8 cellular contexts compared by ENCODE assay signal in the genomic region with DNA sequence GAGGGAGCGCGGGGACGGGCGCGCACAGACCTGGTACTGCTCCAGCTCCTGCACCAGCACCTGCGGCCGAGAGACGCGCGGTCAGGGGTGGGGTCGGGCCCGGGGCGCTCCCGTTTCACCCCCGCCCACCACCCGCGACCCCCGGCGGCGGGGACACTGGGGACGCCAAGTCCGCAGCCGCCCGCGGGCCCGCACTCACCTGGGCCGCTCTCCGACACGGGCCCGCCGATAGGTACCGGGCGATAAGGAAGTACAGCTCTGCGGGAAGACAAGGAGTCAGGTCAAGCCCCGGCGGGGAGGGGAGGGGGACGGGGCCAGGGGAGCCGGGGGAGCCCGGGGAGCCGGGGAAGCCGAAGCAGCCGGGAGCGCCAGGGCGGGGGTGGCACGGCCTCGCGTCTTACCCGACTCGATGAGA. TPM values are rescaled to one million over a fixed set of nuclear protein-coding genes. Genes with fewer than 3 reads are reported as not detected.
DNase-seq lines count a peak whose midpoint lies in the region; ATAC-seq and TF ChIP-seq lines count a peak whose summit lies in the region.

No MANE protein-coding gene starts in this region.

- peak; percentile 10 for ATAC-seq in GM19455 (IDR thresholded peaks at IDR 0.05; ENCODE audit: unreplicated experiment)
- peak in 4 of 8 donors; percentile 3 to 24 (median 8) for ATAC-seq in heart right ventricle

- peaks cover 0 to 2% (median 0%) of the 10 kb centered on the region in 8 donors for H3K9me3 Mint-ChIP-seq in CD4-positive, alpha-beta memory T cell
- no peaks in the 10 kb centered on the region for H3K9me3 Mint-ChIP-seq in IgD-negative memory B cell
- H3K9me3 Mint-ChIP-seq in activated T-helper 2 cell treated with anti-CD3 and anti-CD28 coated beads, Interferon-gamma antibody, Interleukin-2, Interleukin-4, amounts not matched to agents 10 μg/mL and 5 μg/mL and 100 μg/mL, durations not matched to agents 14 hours and 24 hours and 36 hours: no peaks in the 10 kb centered on the region

- peaks cover 6 to 38% of the 10 kb centered on the region in 2 donors for H3K36me3 Mint-ChIP-seq in CD4-positive, alpha-beta memory T cell
- peaks cover 5% of the 10 kb centered on the region for H3K36me3 Mint-ChIP-seq in IgD-negative memory B cell
- peaks cover 26% of the 10 kb centered on the region for H3K36me3 Mint-ChIP-seq in activated T-helper 2 cell treated with anti-CD3 and anti-CD28 coated beads, Interferon-gamma antibody, Interleukin-2, Interleukin-4, amounts not matched to agents 10 μg/mL and 5 μg/mL and 100 μg/mL, durations not matched to agents 14 hours and 24 hours and 36 hours (ENCODE audit: low read depth)

- peaks cover 0 to 2% of the 10 kb centered on the region in 2 donors for H3K27me3 Mint-ChIP-seq in CD4-positive, alpha-beta memory T cell
- no peaks in the 10 kb centered on the region for H3K27me3 Mint-ChIP-seq in IgD-negative memory B cell
- no peaks in the 10 kb centered on the region for H3K27me3 Mint-ChIP-seq in activated T-helper 2 cell treated with anti-CD3 and anti-CD28 coated beads, Interferon-gamma antibody, Interleukin-2, Interleukin-4, amounts not matched to agents 10 μg/mL and 5 μg/mL and 100 μg/mL, durations not matched to agents 14 hours and 24 hours and 36 hours (ENCODE audit: low read depth)

- peak overlapping the region; percentile 74 for H3K27ac ChIP-seq in CD4-positive, alpha-beta memory T cell (ENCODE audit: low read depth, low read length)
- H3K27ac ChIP-seq in heart right ventricle: peak overlapping the region; percentile 94 to 100 (median 99)

- TF ChIP-seq CTCF in heart right ventricle (IDR thresholded peaks at IDR 0.05): no peak

- DNase-seq in CD4-positive, alpha-beta memory T cell: peak in 1 of 5 donors; percentile 56
- DNase-seq in activated T-helper 2 cell treated with anti-CD3 and anti-CD28 coated beads, Interferon-gamma antibody, Interleukin-2, Interleukin-4, amounts not matched to agents 10 μg/mL and 5 μg/mL and 100 μg/mL, durations not matched to agents 14 hours and 24 hours and 36 hours (ENCODE audit: low spot score): no peak
- DNase-seq in heart right ventricle: peak in 1 of 2 donors; percentile 19
- peak; percentile 59 for DNase-seq in retina
- no peak for DNase-seq in SW480 (ENCODE audit: low spot score)
- no peak for DNase-seq in OCI-M2 (lab: John Stamatoyannopoulos, UW; ENCODE audit: unreplicated experiment)

- H3K27ac Mint-ChIP-seq in CD4-positive, alpha-beta memory T cell: peak overlapping the region in 5 of 7 donors; percentile 46 to 99 (median 95)
- peak overlapping the region; percentile 96 to 99 (median 98) for H3K27ac Mint-ChIP-seq in IgD-negative memory B cell
- peak overlapping the region; percentile 83 for H3K27ac Mint-ChIP-seq in activated T-helper 2 cell treated with anti-CD3 and anti-CD28 coated beads, Interferon-gamma antibody, Interleukin-2, Interleukin-4, amounts not matched to agents 10 μg/mL and 5 μg/mL and 100 μg/mL, durations not matched to agents 14 hours and 24 hours and 36 hours

- peak overlapping the region in 7 of 8 donors; percentile 85 to 93 (median 92) for H3K4me3 Mint-ChIP-seq in CD4-positive, alpha-beta memory T cell
- H3K4me3 Mint-ChIP-seq in IgD-negative memory B cell: peak overlapping the region; percentile 88 to 97 (median 94)
- H3K4me3 Mint-ChIP-seq in activated T-helper 2 cell treated with anti-CD3 and anti-CD28 coated beads, Interferon-gamma antibody, Interleukin-2, Interleukin-4, amounts not matched to agents 10 μg/mL and 5 μg/mL and 100 μg/mL, durations not matched to agents 14 hours and 24 hours and 36 hours (ENCODE audit: low read depth): peak overlapping the region; percentile 70

- 1% methylated on average over 36 to 49 of the region's 49 CpGs for WGBS in heart right ventricle, 2 donors

- POLR2A ChIA-PET in CD4-positive, alpha-beta memory T cell (lab: Charles Lee; ENCODE audit: partially characterized antibody): interaction anchor here (0.8 to 8.6 kb wide), 13 partner anchors 8 to 136 kb away, joined by 3 to 197 read pairs (median 7); partner anchors contain the start of genes HMGN1 and PSMG1

- peaks cover 36% of the 10 kb centered on the region for H3K4me1 ChIP-seq in CD4-positive, alpha-beta memory T cell (ENCODE audit: insufficient read depth, low read length)
- peaks cover 4 to 39% (median 18%) of the 10 kb centered on the region in 9 donors for H3K4me1 ChIP-seq in heart right ventricle

- no peaks in the 10 kb centered on the region for H3K27me3 ChIP-seq in CD4-positive, alpha-beta memory T cell (ENCODE audit: insufficient read depth, low read length)
- no peaks in the 10 kb centered on the region for H3K27me3 ChIP-seq in heart right ventricle

- H3K9me3 ChIP-seq in CD4-positive, alpha-beta memory T cell (ENCODE audit: control insufficient read depth in 1 of 2, low read length in 2 of 2): no peaks in the 10 kb centered on the region
- no peaks in the 10 kb centered on the region for H3K9me3 ChIP-seq in heart right ventricle

- H3K4me1 Mint-ChIP-seq in CD4-positive, alpha-beta memory T cell: peaks cover 34 to 57% (median 44%) of the 10 kb centered on the region in 4 donors
- H3K4me1 Mint-ChIP-seq in IgD-negative memory B cell: peaks cover 43 to 50% (median 48%) of the 10 kb centered on the region in 3 donors
- peaks cover 31% of the 10 kb centered on the region for H3K4me1 Mint-ChIP-seq in activated T-helper 2 cell treated with anti-CD3 and anti-CD28 coated beads, Interferon-gamma antibody, Interleukin-2, Interleukin-4, amounts not matched to agents 10 μg/mL and 5 μg/mL and 100 μg/mL, durations not matched to agents 14 hours and 24 hours and 36 hours (ENCODE audit: low read depth)

- H3K4me3 ChIP-seq in CD4-positive, alpha-beta memory T cell (ENCODE audit: low read length in 2 of 2): peak overlapping the region in 1 of 2 donors; percentile 85
- peak overlapping the region; percentile 64 to 97 (median 82) for H3K4me3 ChIP-seq in heart right ventricle

- no peaks in the 10 kb centered on the region for H3K36me3 ChIP-seq in CD4-positive, alpha-beta memory T cell (ENCODE audit: insufficient read depth, low read length)
- H3K36me3 ChIP-seq in heart right ventricle: peaks cover 0 to 35% (median 7%) of the 10 kb centered on the region in 9 donors

- intact Hi-C loops in CD4-positive, alpha-beta memory T cell (cut with micrococcal nuclease): loop anchor here (1.0 to 10.0 kb wide), 3 partner anchors 36 to 1948 kb away; partner anchors contain the start of genes DYRK1A and HMGN1
- intact Hi-C loops in activated T-helper 2 cell treated with anti-CD3 and anti-CD28 coated beads, Interferon-gamma antibody, Interleukin-2, Interleukin-4, amounts not matched to agents 10 μg/mL and 5 μg/mL and 100 μg/mL, durations not matched to agents 14 hours and 24 hours and 36 hours (cut with micrococcal nuclease): loop anchor here (2.0 to 10.0 kb wide), 2 partner anchors 68 to 508 kb away; partner anchors contain the start of gene ETS2
- intact Hi-C loops in heart right ventricle (cut with DNase I): loop anchor here (1.0 to 10.0 kb wide), 10 partner anchors 31 to 132 kb away; partner anchors contain the start of genes HMGN1 (in 5 of the 10) and LCA5L (in 2 of the 10)

- CTCF ChIA-PET in CD4-positive, alpha-beta memory T cell (lab: Charles Lee; ENCODE audit: partially characterized antibody): interaction anchor here (1.0 to 3.0 kb wide), 5 partner anchors 13 to 129 kb away, joined by 3 to 10 read pairs (median 7); partner anchors contain the start of genes HMGN1 and PSMG1

RNA-seq across cellular contexts. Expression of gene BRWD1, which starts 0.4 kb away (rescaled TPM):
- 10 to 100 TPM; 92.9 to 99.0 TPM for total RNA-seq in CD4-positive, alpha-beta memory T cell
- 10 to 100 TPM; 32.7 to 39.2 TPM for polyA plus RNA-seq in CD4-positive, alpha-beta memory T cell
- polyA plus RNA-seq in IgD-negative memory B cell: 38.9 TPM
- 34.8 and 36.0 TPM in 2 replicates for total RNA-seq in activated T-helper 2 cell treated with anti-CD3 and anti-CD28 coated beads, Interferon-gamma antibody, Interleukin-2, Interleukin-4, amounts not matched to agents 10 μg/mL and 5 μg/mL and 100 μg/mL, durations not matched to agents 14 hours and 24 hours and 36 hours
- total RNA-seq in heart right ventricle: 10 to 100 TPM; 30.2 to 38.8 (median 34.6) TPM
- polyA plus RNA-seq in heart right ventricle: 10 to 100 TPM in 1 of 2 donors, 1 to 10 TPM in 1; 8.5 to 12.7 TPM

RNA-seq across cellular contexts. Expression of gene HMGN1, which starts 35.8 kb away (rescaled TPM):
- total RNA-seq in CD4-positive, alpha-beta memory T cell: 100 to 1,000 TPM; 230 to 241 TPM
- polyA plus RNA-seq in CD4-positive, alpha-beta memory T cell: 100 to 1,000 TPM; 193 to 358 TPM
- polyA plus RNA-seq in IgD-negative memory B cell: 283 TPM
- total RNA-seq in activated T-helper 2 cell treated with anti-CD3 and anti-CD28 coated beads, Interferon-gamma antibody, Interleukin-2, Interleukin-4, amounts not matched to agents 10 μg/mL and 5 μg/mL and 100 μg/mL, durations not matched to agents 14 hours and 24 hours and 36 hours: 398 TPM in 2 replicates
- 10 to 100 TPM; 49.4 to 73.6 (median 59.3) TPM for total RNA-seq in heart right ventricle
- 10 to 100 TPM; 46.2 to 79.0 TPM for polyA plus RNA-seq in heart right ventricle
